1 cellular context compared by ENCODE assay signal in the genomic region with DNA sequence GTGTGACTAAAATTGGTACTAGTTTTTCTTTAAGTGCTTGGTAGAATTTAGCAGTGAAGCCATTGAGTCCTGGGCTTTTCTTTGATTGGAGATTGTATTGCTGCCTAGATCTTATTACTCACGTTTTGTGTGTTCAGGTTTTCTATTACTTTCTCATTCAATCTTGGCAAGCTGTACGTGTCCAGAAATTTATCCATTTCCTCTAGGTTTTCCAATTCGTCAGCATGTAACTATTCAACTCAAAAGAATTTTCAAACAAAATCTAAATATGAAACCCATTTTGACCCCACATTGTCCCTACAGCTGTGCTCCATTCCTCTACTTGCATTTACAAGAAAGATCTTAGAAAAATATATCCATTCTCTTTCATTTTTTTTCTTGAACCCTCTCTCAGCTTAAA.
TF ChIP-seq lines count a peak whose summit lies in the region.

No MANE protein-coding gene starts in this region.

TF ChIP-seq in SK-N-SH treated with all-trans-retinoic acid at 6 μM for 48 hours, 23 proteins besides CTCF, POLR2A, EP300 and RAD21 (continued from another document):
- no peak for TF ChIP-seq OSR1 (CRISPR knock-in tag; IDR thresholded peaks at IDR 0.05)
- TF ChIP-seq, protein P1, sequence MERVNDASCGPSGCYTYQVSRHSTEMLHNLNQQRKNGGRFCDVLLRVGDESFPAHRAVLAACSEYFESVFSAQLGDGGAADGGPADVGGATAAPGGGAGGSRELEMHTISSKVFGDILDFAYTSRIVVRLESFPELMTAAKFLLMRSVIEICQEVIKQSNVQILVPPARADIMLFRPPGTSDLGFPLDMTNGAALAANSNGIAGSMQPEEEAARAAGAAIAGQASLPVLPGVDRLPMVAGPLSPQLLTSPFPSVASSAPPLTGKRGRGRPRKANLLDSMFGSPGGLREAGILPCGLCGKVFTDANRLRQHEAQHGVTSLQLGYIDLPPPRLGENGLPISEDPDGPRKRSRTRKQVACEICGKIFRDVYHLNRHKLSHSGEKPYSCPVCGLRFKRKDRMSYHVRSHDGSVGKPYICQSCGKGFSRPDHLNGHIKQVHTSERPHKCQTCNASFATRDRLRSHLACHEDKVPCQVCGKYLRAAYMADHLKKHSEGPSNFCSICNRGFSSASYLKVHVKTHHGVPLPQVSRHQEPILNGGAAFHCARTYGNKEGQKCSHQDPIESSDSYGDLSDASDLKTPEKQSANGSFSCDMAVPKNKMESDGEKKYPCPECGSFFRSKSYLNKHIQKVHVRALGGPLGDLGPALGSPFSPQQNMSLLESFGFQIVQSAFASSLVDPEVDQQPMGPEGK (CRISPR knock-in tag; IDR thresholded peaks at IDR 0.05; ENCODE audit: borderline replicate concordance), result no peak
- TF ChIP-seq SNAI2 (CRISPR knock-in tag; IDR thresholded peaks at IDR 0.05), result no peak
- TF ChIP-seq PPARA (CRISPR knock-in tag; IDR thresholded peaks at IDR 0.05; ENCODE audit: borderline replicate concordance), result no peak
- TF ChIP-seq ARNTL (CRISPR knock-in tag; IDR thresholded peaks at IDR 0.05; ENCODE audit: borderline replicate concordance, low read depth), result no peak
- TF ChIP-seq ZNF565 (CRISPR knock-in tag; conservative IDR thresholded peaks at IDR 0.05; ENCODE audit: low read depth), result no peak
- TF ChIP-seq ZNF70 (CRISPR knock-in tag; IDR thresholded peaks at IDR 0.05), result no peak
- TF ChIP-seq, protein P2, sequence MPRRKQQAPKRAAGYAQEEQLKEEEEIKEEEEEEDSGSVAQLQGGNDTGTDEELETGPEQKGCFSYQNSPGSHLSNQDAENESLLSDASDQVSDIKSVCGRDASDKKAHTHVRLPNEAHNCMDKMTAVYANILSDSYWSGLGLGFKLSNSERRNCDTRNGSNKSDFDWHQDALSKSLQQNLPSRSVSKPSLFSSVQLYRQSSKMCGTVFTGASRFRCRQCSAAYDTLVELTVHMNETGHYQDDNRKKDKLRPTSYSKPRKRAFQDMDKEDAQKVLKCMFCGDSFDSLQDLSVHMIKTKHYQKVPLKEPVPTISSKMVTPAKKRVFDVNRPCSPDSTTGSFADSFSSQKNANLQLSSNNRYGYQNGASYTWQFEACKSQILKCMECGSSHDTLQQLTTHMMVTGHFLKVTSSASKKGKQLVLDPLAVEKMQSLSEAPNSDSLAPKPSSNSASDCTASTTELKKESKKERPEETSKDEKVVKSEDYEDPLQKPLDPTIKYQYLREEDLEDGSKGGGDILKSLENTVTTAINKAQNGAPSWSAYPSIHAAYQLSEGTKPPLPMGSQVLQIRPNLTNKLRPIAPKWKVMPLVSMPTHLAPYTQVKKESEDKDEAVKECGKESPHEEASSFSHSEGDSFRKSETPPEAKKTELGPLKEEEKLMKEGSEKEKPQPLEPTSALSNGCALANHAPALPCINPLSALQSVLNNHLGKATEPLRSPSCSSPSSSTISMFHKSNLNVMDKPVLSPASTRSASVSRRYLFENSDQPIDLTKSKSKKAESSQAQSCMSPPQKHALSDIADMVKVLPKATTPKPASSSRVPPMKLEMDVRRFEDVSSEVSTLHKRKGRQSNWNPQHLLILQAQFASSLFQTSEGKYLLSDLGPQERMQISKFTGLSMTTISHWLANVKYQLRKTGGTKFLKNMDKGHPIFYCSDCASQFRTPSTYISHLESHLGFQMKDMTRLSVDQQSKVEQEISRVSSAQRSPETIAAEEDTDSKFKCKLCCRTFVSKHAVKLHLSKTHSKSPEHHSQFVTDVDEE (CRISPR knock-in tag; IDR thresholded peaks at IDR 0.05), result no peak
- TF ChIP-seq GLIS3 (CRISPR knock-in tag; IDR thresholded peaks at IDR 0.05), result no peak
- no peak for TF ChIP-seq BACH2 (CRISPR knock-in tag; IDR thresholded peaks at IDR 0.05; ENCODE audit: borderline replicate concordance)
- no peak for TF ChIP-seq ZC3H10 (CRISPR knock-in tag; IDR thresholded peaks at IDR 0.05)
- TF ChIP-seq ISL1 (CRISPR knock-in tag; IDR thresholded peaks at IDR 0.05), result no peak
TF ChIP-seq in SK-N-SH treated with all-trans-retinoic acid at 6 μM for 48 hours: peak in this region for 0.
